ENCODE assay signal across 20 cellular contexts in genomic region chr1:233278621-233279020, GRCh38.
"Had no signal": no experiment of that assay in that cellular context is flagged by ENCODE, and none has a peak within 500 bp of the region (broad histone marks: within the 10 kb centered on the region; RNA-seq: fewer than 3 reads in every experiment).

No MANE protein-coding gene starts in this region.

- H3K27ac Mint-ChIP-seq: endodermal cell; memory B cell; mesothelial cell of epicardium; natural killer cell treated with Interleukin-12 subunit alpha and Interleukin-12 subunit beta and Interleukin-15 and Interleukin-18, amount 100 ng/mL, for 72 hours; neural progenitor cell; progenitor cell of endocrine pancreas; type B pancreatic cell had no signal

- H3K36me3 ChIP-seq: left ventricle myocardium inferior, lower lobe of right lung, neural progenitor cell, pancreas had no signal

- H2AFZ ChIP-seq: neural progenitor cell had no signal

- H3K27me3 Mint-ChIP-seq: memory B cell; natural killer cell treated with Interleukin-12 subunit alpha and Interleukin-12 subunit beta and Interleukin-15 and Interleukin-18, amount 100 ng/mL, for 72 hours; progenitor cell of endocrine pancreas; type B pancreatic cell had no signal

- H3K4me3 Mint-ChIP-seq: endodermal cell; memory B cell; mesothelial cell of epicardium; natural killer cell treated with Interleukin-12 subunit alpha and Interleukin-12 subunit beta and Interleukin-15 and Interleukin-18, amount 100 ng/mL, for 72 hours; neural progenitor cell; type B pancreatic cell had no signal

- H3K27ac ChIP-seq: foreskin keratinocyte, left ventricle myocardium inferior, lower lobe of right lung, neural progenitor cell, pancreas had no signal

- DNase-seq: dermis blood vessel endothelial cell; endodermal cell; erythroblast; foreskin keratinocyte; kidney; left cardiac atrium; left ventricle myocardium inferior; lower lobe of right lung; occipital lobe; right cardiac atrium; small intestine; stimulated activated CD4-positive, alpha-beta T cell treated with anti-CD3 and anti-CD28 coated beads, Interleukin-2, amount 100 ng/mL, for 48 hours; stimulated activated naive CD4-positive, alpha-beta T cell treated with Interleukin-2 at 50 U/mL for 16 hours had no signal

- H3K4me1 Mint-ChIP-seq: neural progenitor cell had no signal

- H3K36me3 Mint-ChIP-seq: natural killer cell treated with Interleukin-12 subunit alpha and Interleukin-12 subunit beta and Interleukin-15 and Interleukin-18, amount 100 ng/mL, for 72 hours; type B pancreatic cell had no signal

- H3K4me1 ChIP-seq: foreskin keratinocyte, left ventricle myocardium inferior, lower lobe of right lung, neural progenitor cell, pancreas had no signal

- H3K4me3 ChIP-seq: left ventricle myocardium inferior, lower lobe of right lung, neural progenitor cell, pancreas had no signal

- H3K9ac ChIP-seq: neural progenitor cell had no signal

- H3K4me2 ChIP-seq: neural progenitor cell had no signal

- H3K9me3 ChIP-seq: left ventricle myocardium inferior, lower lobe of right lung, pancreas had no signal

- H3K27me3 ChIP-seq: foreskin keratinocyte, neural progenitor cell, pancreas had no signal

- ATAC-seq: foreskin keratinocyte; left cardiac atrium; lower lobe of right lung; natural killer cell treated with Interleukin-12 subunit alpha and Interleukin-12 subunit beta and Interleukin-15 and Interleukin-18, amount 100 ng/mL, for 72 hours; right cardiac atrium had no signal
